ENCODE assay signal across 1 cellular context in genomic region chr17:60392845-60393702, GRCh38.
A peak's percentile ranks its signal among the peaks of the same experiment; 100 is the strongest.
TF ChIP-seq lines count a peak whose summit lies in the region.

No MANE protein-coding gene starts in this region.

TF ChIP-seq in GM12878, 131 proteins besides CTCF, POLR2A, EP300 and RAD21 (continued from another document):
- TF ChIP-seq CBFB (IDR thresholded peaks at IDR 0.05; ENCODE audit: low read depth): no peak
- TF ChIP-seq DPF2 (IDR thresholded peaks at IDR 0.05): no peak
- no peak for TF ChIP-seq ZBTB11 (CRISPR knock-in tag; IDR thresholded peaks at IDR 0.05)
- no peak for TF ChIP-seq NR2F1 (conservative IDR thresholded peaks at IDR 0.05)
- TF ChIP-seq ZBTB4 (CRISPR knock-in tag; IDR thresholded peaks at IDR 0.05): no peak
- no peak for TF ChIP-seq STAT3 (IDR thresholded peaks at IDR 0.05; ENCODE audit: low read depth, low read length)
- TF ChIP-seq MEF2B (IDR thresholded peaks at IDR 0.05; ENCODE audit: partially characterized antibody, poor library complexity, severe bottlenecking): no peak
- TF ChIP-seq SUPT20H (IDR thresholded peaks at IDR 0.05; ENCODE audit: borderline replicate concordance, control insufficient read depth, low read depth, low read length): no peak
- TF ChIP-seq ZNF687 (IDR thresholded peaks at IDR 0.05): peak; percentile 46; the same call in 1 of the 2 replicates
- no peak for TF ChIP-seq USF1 (IDR thresholded peaks at IDR 0.05; ENCODE audit: borderline replicate concordance, extremely low read length, insufficient read depth, low read depth, low read length)
